In genomic region chr18:76397631-76398030, GRCh38 we compare ENCODE assay signal across 11 cellular contexts.
A peak's percentile ranks its signal among the peaks of the same experiment; 100 is the strongest.
DNase-seq lines count a peak whose midpoint lies in the region; ATAC-seq and TF ChIP-seq lines count a peak whose summit lies in the region.
"Had no signal": no experiment of that assay in that cellular context is flagged by ENCODE, and none has a peak within 500 bp of the region (broad histone marks: within the 10 kb centered on the region; RNA-seq: fewer than 3 reads in every experiment).

No MANE protein-coding gene starts in this region.

- TF ChIP-seq CTCF in IMR-90 (conservative IDR thresholded peaks at IDR 0.05; ENCODE audit: low read depth, low read length) (no peak), stomach (IDR thresholded peaks at IDR 0.05) (no peak)

- no peak for DNase-seq in IMR-90
- peak; percentile 20 for DNase-seq in kidney glomerular epithelial cell (lab: John Stamatoyannopoulos, UW)
- no peak for DNase-seq in stomach
- no peak for DNase-seq in activated effector memory CD4-positive, alpha-beta T cell treated with Interleukin-2 at 50 U/mL for 16 hours
- DNase-seq in GF-D8 (lab: John Stamatoyannopoulos, UW): no peak
- DNase-seq in cerebellar cortex (ENCODE audit: low spot score): no peak
- DNase-seq: CD4-positive, CD25-positive, alpha-beta regulatory T cell; H7 had no signal

- peaks cover 13 to 66% of the 10 kb centered on the region in 2 experiments; a peak in 3 of 4 replicates for H3K79me1 ChIP-seq in IMR-90 (ENCODE audit: low read depth in 1 of 2, low read length in 2 of 2)

- no peak overlapping the region for H2AFZ ChIP-seq in IMR-90 (replicated peaks; ENCODE audit: low read length, poor library complexity)
- H2AFZ ChIP-seq: GM23338 had no signal

- BruUV-seq in IMR-90 (replicated peaks; lab: Mats Ljungman, UMichigan): no TSS peak

- H3K23ac ChIP-seq in IMR-90 (ENCODE audit: low read depth, low read length): no peak overlapping the region

- H3K56ac ChIP-seq in IMR-90 (ENCODE audit: extremely low read depth, insufficient read depth, low read length): no peak overlapping the region

- no peak overlapping the region for H2AK5ac ChIP-seq in IMR-90 (ENCODE audit: low read depth, low read length)

- dilution Hi-C loops in IMR-90 (cut with HindIII; ENCODE audit: low sequenced_read_pairs, unreplicated experiment): no loop called here

- TF ChIP-seq EP300 in stomach (IDR thresholded peaks at IDR 0.05): no peak

- intact Hi-C loops in IMR-90 (cut with micrococcal nuclease): no loop called here
- intact Hi-C loops in stomach (cut with DNase I; ENCODE audit: low total_unique reads): no loop called here

- no peak overlapping the region for H2BK5ac ChIP-seq in IMR-90 (ENCODE audit: low read depth, low read length, poor library complexity, severe bottlenecking)

- in situ Hi-C loops in IMR-90 (cut with MboI; ENCODE audit: low sequenced_read_pairs): loop anchor here (5.0 kb wide), 1 partner anchor 290 kb away; no protein-coding TSS in a partner anchor

- POLR2A ChIA-PET in IMR-90 (lab: Charles Lee; ENCODE audit: unreplicated experiment): no interaction called here

- no peak overlapping the region for H2BK20ac ChIP-seq in IMR-90 (ENCODE audit: low read depth, low read length)

- H3K9ac ChIP-seq in IMR-90 (ENCODE audit: low read depth, low read length): no peak overlapping the region

- CTCF ChIA-PET in IMR-90 (lab: Yijun Ruan, JAX): interaction anchor here (0.8 to 1.6 kb wide), 3 partner anchors 10 to 312 kb away, joined by 3 to 6 read pairs (median 5); no protein-coding TSS in a partner anchor

- H3K4me3 ChIP-seq in IMR-90 (ENCODE audit: insufficient read depth, low read depth, low read length) (no peak overlapping the region), stomach (no peak overlapping the region)
- H3K4me3 ChIP-seq: A549, GM23338 had no signal

- 0 out of 2 replicates have a peak, but pooled peaks have one; percentile 6 for ATAC-seq in IMR-90 (ENCODE audit: low read depth)
- ATAC-seq in HG02885 (IDR thresholded peaks at IDR 0.05; ENCODE audit: poor library complexity, unreplicated experiment): no peak
- ATAC-seq: A549, GM23338 had no signal

- H4K8ac ChIP-seq in IMR-90 (ENCODE audit: low read depth in 2 of 2, low read length in 2 of 2): no peak overlapping the region

- H3K27me3 ChIP-seq in IMR-90 (ENCODE audit: control insufficient read depth, insufficient read depth, low read length) (no peaks in the 10 kb centered on the region), stomach (no peaks in the 10 kb centered on the region)

- no peak overlapping the region for H3K4ac ChIP-seq in IMR-90 (ENCODE audit: low read depth, low read length)

- H3K18ac ChIP-seq in IMR-90 (ENCODE audit: low read depth, low read length): no peak overlapping the region

- no peak overlapping the region for H4K91ac ChIP-seq in IMR-90 (ENCODE audit: insufficient read depth, low read depth, low read length)

- H3K4me1 ChIP-seq in IMR-90 (ENCODE audit: control insufficient read depth, insufficient read depth, low read length) (peaks cover 6% of the 10 kb centered on the region), stomach (peaks cover 8 to 54% (median 20%) of the 10 kb centered on the region in 4 donors)
- H3K4me1 ChIP-seq: A549 had no signal

- H3K27ac ChIP-seq in IMR-90 (ENCODE audit: insufficient read depth, low read length) (no peak overlapping the region), stomach (peak overlapping the region in 3 of 5 donors; percentile 27 to 63 (median 43))
- H3K27ac ChIP-seq: A549 had no signal

- peaks cover 11% of the 10 kb centered on the region; the same call in 1 of the 2 replicates for H3K36me3 ChIP-seq in IMR-90 (ENCODE audit: control insufficient read depth, insufficient read depth, low read length)
- peaks cover 0 to 9% (median 3%) of the 10 kb centered on the region in 4 donors for H3K36me3 ChIP-seq in stomach

- TF ChIP-seq POLR2A in IMR-90 (IDR thresholded peaks at IDR 0.05; ENCODE audit: low read depth, low read length) (no peak), stomach (IDR thresholded peaks at IDR 0.05) (no peak)

- H2AK9ac ChIP-seq in IMR-90 (replicated peaks; ENCODE audit: low read depth, low read length, poor library complexity): no peak overlapping the region

- H3K14ac ChIP-seq in IMR-90 (replicated peaks; ENCODE audit: low read depth, low read length): no peak overlapping the region

- no peak for TF ChIP-seq RAD21 in IMR-90 (IDR thresholded peaks at IDR 0.05; ENCODE audit: low read length)

- peaks cover 10% of the 10 kb centered on the region; the same call in 1 of the 2 replicates for H3K9me1 ChIP-seq in IMR-90 (ENCODE audit: insufficient read depth, low read length)

- H2BK120ac ChIP-seq in IMR-90 (ENCODE audit: low read depth, low read length): no peak overlapping the region

- peaks cover 70% of the 10 kb centered on the region for H4K20me1 ChIP-seq in IMR-90 (ENCODE audit: insufficient read depth, low read length)

- H3K9me3 ChIP-seq in IMR-90 (ENCODE audit: control insufficient read depth, insufficient read depth, low read length) (no peaks in the 10 kb centered on the region), stomach (no peaks in the 10 kb centered on the region)
- H3K9me3 ChIP-seq: A549 had no signal

- no peak overlapping the region for H4K5ac ChIP-seq in IMR-90 (ENCODE audit: low read depth, low read length)

- WGBS in IMR-90 (ENCODE audit: extremely low coverage in 2 of 2, insufficient read length in 1 of 2), 2 experiments: no CpG with 5 or more reads among the region's 5 CpGs
- 51 to 73% (median 59%) methylated on average over 5 of the region's 5 CpGs for whole genome bisulfite sequencing in stomach, 5 donors

- no peak overlapping the region for H3K4me2 ChIP-seq in IMR-90 (ENCODE audit: low read depth, low read length)
- H3K4me2 ChIP-seq: A549, GM23338 had no signal

- H2BK15ac ChIP-seq in IMR-90 (ENCODE audit: low read depth, low read length): no peak overlapping the region

TF ChIP-seq in IMR-90, 13 proteins besides CTCF, POLR2A, EP300 and RAD21:
- TF ChIP-seq BHLHE40 (IDR thresholded peaks at IDR 0.05; ENCODE audit: low read depth, low read length) (no peak), MAFK (IDR thresholded peaks at IDR 0.05; ENCODE audit: low read depth, low read length) (no peak), ELK1 (IDR thresholded peaks at IDR 0.05; ENCODE audit: borderline replicate concordance, low read depth, low read length) (no peak), MXI1 (IDR thresholded peaks at IDR 0.05; ENCODE audit: borderline replicate concordance, low read depth, low read length) (no peak), NFE2L2 (IDR thresholded peaks at IDR 0.05; ENCODE audit: low read depth, low read length) (no peak), CHD1 (IDR thresholded peaks at IDR 0.05; ENCODE audit: low read depth, low read length) (no peak), FOS (IDR thresholded peaks at IDR 0.05; ENCODE audit: low read depth, low read length) (no peak), RCOR1 (IDR thresholded peaks at IDR 0.05; ENCODE audit: insufficient replicate concordance, low read length) (no peak), RFX5 (IDR thresholded peaks at IDR 0.05; ENCODE audit: low read depth, low read length) (no peak), SMC3 (IDR thresholded peaks at IDR 0.05; ENCODE audit: low read depth, low read length) (no peak)
